25 cellular contexts compared by ENCODE assay signal in genomic region chr5:148027505-148027904, GRCh38.
"Had no signal": no experiment of that assay in that cellular context is flagged by ENCODE, and none has a peak within 500 bp of the region (broad histone marks: within the 10 kb centered on the region; RNA-seq: fewer than 3 reads in every experiment).

No MANE protein-coding gene starts in this region.

- ATAC-seq: stimulated activated effector memory CD8-positive, alpha-beta T cell treated with anti-CD3 and anti-CD28 coated beads, Interleukin-12 subunit alpha, Interleukin-12 subunit beta, amount 100 ng/mL, for 72 hours; stimulated activated memory B cell treated with anti-CD40 and anti-IgM and Interleukin-4, amounts not matched to agents 10 μg/mL and 1 μg/mL and 100 μg/mL, for 72 hours; stimulated activated naive B cell treated with anti-CD40 and anti-IgM and Interleukin-4, amounts not matched to agents 10 μg/mL and 1 μg/mL and 100 μg/mL, for 72 hours; stimulated activated naive CD8-positive, alpha-beta T cell treated with anti-CD3 and anti-CD28 coated beads, Interleukin-15, amount 100 ng/mL, for 72 hours; stimulated activated naive CD8-positive, alpha-beta T cell treated with anti-CD3 and anti-CD28 coated beads, Interleukin-15, Interleukin-2, amounts not matched to agents 100 U/mL and 50 U/mL, for 24 hours; upper lobe of right lung had no signal

- H3K27me3 ChIP-seq: stomach, suprapubic skin, testis, thyroid gland, tibial nerve, transverse colon, upper lobe of left lung, upper lobe of right lung, uterus, vagina had no signal

- H3K4me1 ChIP-seq: stomach, suprapubic skin, testis, thyroid gland, tibial nerve, transverse colon, upper lobe of left lung, upper lobe of right lung, uterus, vagina had no signal

- DNase-seq: stimulated activated CD4-positive, alpha-beta T cell treated with anti-CD3 and anti-CD28 coated beads, Interleukin-2, amount 100 ng/mL, for 24 hours; stimulated activated CD4-positive, alpha-beta T cell treated with anti-CD3 and anti-CD28 coated beads, Interleukin-4, amount 100 ng/mL, for 1 hour; stimulated activated CD4-positive, alpha-beta T cell treated with anti-CD3 and anti-CD28 coated beads, Interleukin-4, amount 100 ng/mL, for 24 hours; stimulated activated CD4-positive, alpha-beta T cell treated with anti-CD3 and anti-CD28 coated beads, Interleukin-4, amount 100 ng/mL, for 4 hours; stimulated activated CD8-positive, alpha-beta memory T cell treated with anti-CD3 and anti-CD28 coated beads, Interleukin-4, amount 100 ng/mL, for 48 hours; stimulated activated naive B cell treated with anti-CD40 and anti-IgM and Interleukin-4, amounts not matched to agents 10 μg/mL and 1 μg/mL and 100 μg/mL, for 72 hours; stimulated activated naive CD4-positive, alpha-beta T cell; stimulated activated naive CD4-positive, alpha-beta T cell treated with Interleukin-2 at 50 U/mL for 16 hours; stimulated activated naive CD8-positive, alpha-beta T cell treated with anti-CD3 and anti-CD28 coated beads, Interleukin-15, amount 100 ng/mL, for 72 hours; stimulated activated naive CD8-positive, alpha-beta T cell treated with anti-CD3 and anti-CD28 coated beads, Interleukin-15, Interleukin-2, amounts not matched to agents 100 U/mL and 50 U/mL, for 24 hours; stomach; substantia nigra; testis; thyroid gland; transverse colon; trophoblast cell; upper lobe of left lung; upper lobe of right lung; uterus had no signal

- H3K36me3 ChIP-seq: stomach, suprapubic skin, thoracic aorta, thyroid gland, tibial nerve, transverse colon, upper lobe of left lung, upper lobe of right lung, uterus, vagina had no signal

- H3K27ac ChIP-seq: stomach, suprapubic skin, testis, thoracic aorta, thyroid gland, tibial nerve, transverse colon, upper lobe of left lung, upper lobe of right lung, uterus, vagina had no signal

- H3K4me3 ChIP-seq: stomach, suprapubic skin, testis, thoracic aorta, thyroid gland, tibial nerve, transverse colon, upper lobe of left lung, upper lobe of right lung, uterus, vagina had no signal

- H3K9me3 ChIP-seq: stomach, suprapubic skin, testis, thoracic aorta, thyroid gland, tibial nerve, transverse colon, upper lobe of left lung, upper lobe of right lung, uterus, vagina had no signal
